2 cellular contexts compared by ENCODE assay signal in genomic region chr2:215620528-215620927, GRCh38.
A peak's percentile ranks its signal among the peaks of the same experiment; 100 is the strongest.
TF ChIP-seq lines count a peak whose summit lies in the region.

No MANE protein-coding gene starts in this region.

TF ChIP-seq in IMR-90, 13 proteins besides CTCF, POLR2A, EP300 and RAD21:
- TF ChIP-seq MXI1 (IDR thresholded peaks at IDR 0.05; ENCODE audit: borderline replicate concordance, low read depth, low read length) = no peak
- no peak for TF ChIP-seq BHLHE40 (IDR thresholded peaks at IDR 0.05; ENCODE audit: low read depth, low read length)
- no peak for TF ChIP-seq MAFK (IDR thresholded peaks at IDR 0.05; ENCODE audit: low read depth, low read length)
- TF ChIP-seq RCOR1 (IDR thresholded peaks at IDR 0.05; ENCODE audit: insufficient replicate concordance, low read length) = no peak
- TF ChIP-seq FOS (IDR thresholded peaks at IDR 0.05; ENCODE audit: low read depth, low read length) = no peak
- no peak for TF ChIP-seq MAZ (IDR thresholded peaks at IDR 0.05; ENCODE audit: borderline replicate concordance, low read depth, low read length)
- TF ChIP-seq NFE2L2 (IDR thresholded peaks at IDR 0.05; ENCODE audit: low read depth, low read length) = no peak
- TF ChIP-seq CHD1 (IDR thresholded peaks at IDR 0.05; ENCODE audit: low read depth, low read length) = no peak
- TF ChIP-seq CEBPB (IDR thresholded peaks at IDR 0.05; ENCODE audit: low read depth, low read length) = no peak
- no peak for TF ChIP-seq RFX5 (IDR thresholded peaks at IDR 0.05; ENCODE audit: low read depth, low read length)
- no peak for TF ChIP-seq SMC3 (IDR thresholded peaks at IDR 0.05; ENCODE audit: low read depth, low read length)
- no peak for TF ChIP-seq ELK1 (IDR thresholded peaks at IDR 0.05; ENCODE audit: borderline replicate concordance, low read depth, low read length)

TF ChIP-seq in K562, 482 proteins besides CTCF, POLR2A, EP300 and RAD21:
- no peak for TF ChIP-seq SAFB2 (IDR thresholded peaks at IDR 0.05; ENCODE audit: borderline replicate concordance, low read depth, low read length, severe bottlenecking)
- TF ChIP-seq LCOR (CRISPR knock-in tag; IDR thresholded peaks at IDR 0.05) = no peak
- TF ChIP-seq ZFX (CRISPR knock-in tag; IDR thresholded peaks at IDR 0.05) = no peak
- no peak for TF ChIP-seq GATAD2B (IDR thresholded peaks at IDR 0.05; ENCODE audit: borderline replicate concordance)
- no peak for TF ChIP-seq TAF15 (IDR thresholded peaks at IDR 0.05; ENCODE audit: low read depth, low read length)
- TF ChIP-seq PTRF (tag; IDR thresholded peaks at IDR 0.05) = peak; percentile 69
- no peak for TF ChIP-seq ZNF3 (CRISPR knock-in tag; IDR thresholded peaks at IDR 0.05)
- no peak; the same call in 1 of the 2 replicates for TF ChIP-seq SMAD4 (CRISPR knock-in tag; conservative IDR thresholded peaks at IDR 0.05)
- no peak for TF ChIP-seq ASH1L (IDR thresholded peaks at IDR 0.05; ENCODE audit: borderline replicate concordance, low read depth, partially characterized antibody)
- TF ChIP-seq CREB3 (tag; conservative IDR thresholded peaks at IDR 0.05; ENCODE audit: low read depth) = peak; percentile 62
- no peak for TF ChIP-seq ZNF316 (IDR thresholded peaks at IDR 0.05)
- TF ChIP-seq RBBP5 (IDR thresholded peaks at IDR 0.05; ENCODE audit: borderline replicate concordance, insufficient read depth, low read length, poor library complexity, severe bottlenecking) = no peak
- no peak for TF ChIP-seq FUS (optimal IDR thresholded peaks at IDR 0.05; ENCODE audit: low read depth, low read length)
- no peak for TF ChIP-seq YBX1 (IDR thresholded peaks at IDR 0.05)
- no peak for TF ChIP-seq GABPA (tag; conservative IDR thresholded peaks at IDR 0.05; ENCODE audit: low read depth)
- TF ChIP-seq ZNF717 (CRISPR knock-in tag; IDR thresholded peaks at IDR 0.05) = no peak
- no peak for TF ChIP-seq HDGF (IDR thresholded peaks at IDR 0.05)
- no peak for TF ChIP-seq E2F6 (IDR thresholded peaks at IDR 0.05; ENCODE audit: borderline replicate concordance in 1 of 2, extremely low read depth in 1 of 2, insufficient read depth in 1 of 2, insufficient read length in 1 of 2, low read depth in 1 of 2, low read length in 1 of 2, poor library complexity in 1 of 2, severe bottlenecking in 1 of 2)
- TF ChIP-seq NR4A1 (CRISPR knock-in tag; IDR thresholded peaks at IDR 0.05) = no peak
- TF ChIP-seq NR4A1 (tag; IDR thresholded peaks at IDR 0.05) = peak; percentile 79; the same call in 1 of the 2 replicates
- TF ChIP-seq NR3C1 (CRISPR knock-in tag; IDR thresholded peaks at IDR 0.05) = no peak
- no peak for TF ChIP-seq NR2C1 (IDR thresholded peaks at IDR 0.05)
- 0 out of 2 replicates have a peak, but pooled peaks have one; percentile 8 for TF ChIP-seq NR2C1 (tag; IDR thresholded peaks at IDR 0.05)
- no peak for TF ChIP-seq ZBED1 (IDR thresholded peaks at IDR 0.05)
- TF ChIP-seq ZNF830 (CRISPR knock-in tag; IDR thresholded peaks at IDR 0.05) = no peak
- no peak for TF ChIP-seq RBM17 (IDR thresholded peaks at IDR 0.05; ENCODE audit: borderline replicate concordance, low read depth, low read length)
- no peak for TF ChIP-seq SMARCE1 (IDR thresholded peaks at IDR 0.05)
- TF ChIP-seq ETV1 (tag; conservative IDR thresholded peaks at IDR 0.05; ENCODE audit: low read depth) = no peak
- no peak for TF ChIP-seq GMEB1 (CRISPR knock-in tag; IDR thresholded peaks at IDR 0.05)
- no peak for TF ChIP-seq NR1H2 (CRISPR knock-in tag; IDR thresholded peaks at IDR 0.05)
- no peak for TF ChIP-seq IFI16 (CRISPR knock-in tag; IDR thresholded peaks at IDR 0.05)
TF ChIP-seq in K562: peak in this region for 4.
